In genomic region chr6:98880486-98880885, GRCh38 we compare ENCODE assay signal across 9 cellular contexts. TPM values are rescaled to one million over a fixed set of nuclear protein-coding genes. Genes with fewer than 3 reads are reported as not detected.
DNase-seq lines count a peak whose midpoint lies in the region; ATAC-seq and TF ChIP-seq lines count a peak whose summit lies in the region.
"Had no signal": no experiment of that assay in that cellular context is flagged by ENCODE, and none has a peak within 500 bp of the region (broad histone marks: within the 10 kb centered on the region; RNA-seq: fewer than 3 reads in every experiment).

No MANE protein-coding gene starts in this region.

- intact Hi-C loops in posterior cingulate gyrus (cut with DNase I) = no loop called here

- no peak overlapping the region for H3K27ac ChIP-seq in KMS-11

- peak; percentile 93 for ATAC-seq in HG02870 (IDR thresholded peaks at IDR 0.05; ENCODE audit: unreplicated experiment)
- no peak for ATAC-seq in esophagus mucosa

- in situ Hi-C loops in ACHN (cut with HindIII; ENCODE audit: low pct_ligation_motif_present, low pct_unique_long_range_greater_than_20kb, low sequenced_read_pairs) = no loop called here

- H2AFZ ChIP-seq in KMS-11 (ENCODE audit: low read depth) = no peak overlapping the region

- H4K20me1 ChIP-seq in KMS-11 (ENCODE audit: insufficient read depth) = no peaks in the 10 kb centered on the region

- H3K4me2 ChIP-seq in KMS-11 = peak overlapping the region; percentile 21; the same call in 1 of the 2 replicates

- DNase-seq in GM10248 (ENCODE audit: extremely low spot score) (peak; percentile 20), GM19240 (ENCODE audit: insufficient read length, low spot score) (peak; percentile 3), LoVo (ENCODE audit: low spot score) (no peak), ACHN (no peak), posterior cingulate gyrus (no peak)

- H3K79me2 ChIP-seq in KMS-11 (ENCODE audit: insufficient read depth, low read depth) = no peaks in the 10 kb centered on the region

- no peak for TF ChIP-seq CTCF in GM10248 (IDR thresholded peaks at IDR 0.05; ENCODE audit: control extremely low read depth, extremely low read depth, low read depth, missing control alignments)
- no peak for TF ChIP-seq CTCF in KMS-11 (conservative IDR thresholded peaks at IDR 0.05; ENCODE audit: low read depth, low read length)

- no peaks in the 10 kb centered on the region for H3K36me3 ChIP-seq in KMS-11 (ENCODE audit: insufficient read depth)

- H3K9ac ChIP-seq in KMS-11 = no peak overlapping the region

- POLR2A ChIA-PET in GM10248 (lab: Yijun Ruan, JAX) = no interaction called here

- H3K27me3 ChIP-seq in KMS-11 (ENCODE audit: insufficient read depth, low read depth) = no peaks in the 10 kb centered on the region

- CTCF ChIA-PET in GM10248 (lab: Yijun Ruan, JAX) = interaction anchor here (1.3 to 2.2 kb wide), 2 partner anchors 19 to 46 kb away, joined by 4 to 6 read pairs; no protein-coding TSS in a partner anchor

- H3K4me3 ChIP-seq in KMS-11 (IDR thresholded peaks at IDR 0.05; ENCODE audit: insufficient read depth, low read depth, low read length) = no peak overlapping the region

- peaks cover 20% of the 10 kb centered on the region for H3K4me1 ChIP-seq in KMS-11 (ENCODE audit: low read depth, poor library complexity, severe bottlenecking)

RNA-seq across cellular contexts. Expression of gene POU3F2, which starts 46.1 kb away (rescaled TPM):
- total RNA-seq in esophagus mucosa = not detected
- total RNA-seq: dermis microvascular lymphatic vessel endothelial cell had no signal

Comparison
In these comparisons a context has a peak if more than half of its experiments do, and no peak if none do; other contexts are left out.
1. DNase-seq: peak in GM10248 (single experiment) and GM19240 (single experiment); none in LoVo (single experiment), ACHN (single experiment) and posterior cingulate gyrus (0 of 10).